In genomic region chr1:18376661-18377060, GRCh38 we compare ENCODE assay signal across 1 cellular context.
A peak's percentile ranks its signal among the peaks of the same experiment; 100 is the strongest.
TF ChIP-seq lines count a peak whose summit lies in the region.

No MANE protein-coding gene starts in this region.

TF ChIP-seq in K562, 482 proteins besides CTCF, POLR2A, EP300 and RAD21:
- TF ChIP-seq ZNF589 (CRISPR knock-in tag; IDR thresholded peaks at IDR 0.05; ENCODE audit: low read depth) = no peak
- TF ChIP-seq, protein P1, sequence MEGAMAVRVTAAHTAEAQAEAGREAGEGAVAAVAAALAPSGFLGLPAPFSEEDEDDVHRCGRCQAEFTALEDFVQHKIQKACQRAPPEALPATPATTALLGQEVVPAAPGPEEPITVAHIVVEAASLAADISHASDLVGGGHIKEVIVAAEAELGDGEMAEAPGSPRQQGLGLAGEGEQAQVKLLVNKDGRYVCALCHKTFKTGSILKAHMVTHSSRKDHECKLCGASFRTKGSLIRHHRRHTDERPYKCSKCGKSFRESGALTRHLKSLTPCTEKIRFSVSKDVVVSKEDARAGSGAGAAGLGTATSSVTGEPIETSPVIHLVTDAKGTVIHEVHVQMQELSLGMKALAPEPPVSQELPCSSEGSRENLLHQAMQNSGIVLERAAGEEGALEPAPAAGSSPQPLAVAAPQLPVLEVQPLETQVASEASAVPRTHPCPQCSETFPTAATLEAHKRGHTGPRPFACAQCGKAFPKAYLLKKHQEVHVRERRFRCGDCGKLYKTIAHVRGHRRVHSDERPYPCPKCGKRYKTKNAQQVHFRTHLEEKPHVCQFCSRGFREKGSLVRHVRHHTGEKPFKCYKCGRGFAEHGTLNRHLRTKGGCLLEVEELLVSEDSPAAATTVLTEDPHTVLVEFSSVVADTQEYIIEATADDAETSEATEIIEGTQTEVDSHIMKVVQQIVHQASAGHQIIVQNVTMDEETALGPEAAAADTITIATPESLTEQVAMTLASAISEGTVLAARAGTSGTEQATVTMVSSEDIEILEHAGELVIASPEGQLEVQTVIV (CRISPR knock-in tag; IDR thresholded peaks at IDR 0.05; ENCODE audit: borderline replicate concordance) = no peak
- TF ChIP-seq, protein P2, sequence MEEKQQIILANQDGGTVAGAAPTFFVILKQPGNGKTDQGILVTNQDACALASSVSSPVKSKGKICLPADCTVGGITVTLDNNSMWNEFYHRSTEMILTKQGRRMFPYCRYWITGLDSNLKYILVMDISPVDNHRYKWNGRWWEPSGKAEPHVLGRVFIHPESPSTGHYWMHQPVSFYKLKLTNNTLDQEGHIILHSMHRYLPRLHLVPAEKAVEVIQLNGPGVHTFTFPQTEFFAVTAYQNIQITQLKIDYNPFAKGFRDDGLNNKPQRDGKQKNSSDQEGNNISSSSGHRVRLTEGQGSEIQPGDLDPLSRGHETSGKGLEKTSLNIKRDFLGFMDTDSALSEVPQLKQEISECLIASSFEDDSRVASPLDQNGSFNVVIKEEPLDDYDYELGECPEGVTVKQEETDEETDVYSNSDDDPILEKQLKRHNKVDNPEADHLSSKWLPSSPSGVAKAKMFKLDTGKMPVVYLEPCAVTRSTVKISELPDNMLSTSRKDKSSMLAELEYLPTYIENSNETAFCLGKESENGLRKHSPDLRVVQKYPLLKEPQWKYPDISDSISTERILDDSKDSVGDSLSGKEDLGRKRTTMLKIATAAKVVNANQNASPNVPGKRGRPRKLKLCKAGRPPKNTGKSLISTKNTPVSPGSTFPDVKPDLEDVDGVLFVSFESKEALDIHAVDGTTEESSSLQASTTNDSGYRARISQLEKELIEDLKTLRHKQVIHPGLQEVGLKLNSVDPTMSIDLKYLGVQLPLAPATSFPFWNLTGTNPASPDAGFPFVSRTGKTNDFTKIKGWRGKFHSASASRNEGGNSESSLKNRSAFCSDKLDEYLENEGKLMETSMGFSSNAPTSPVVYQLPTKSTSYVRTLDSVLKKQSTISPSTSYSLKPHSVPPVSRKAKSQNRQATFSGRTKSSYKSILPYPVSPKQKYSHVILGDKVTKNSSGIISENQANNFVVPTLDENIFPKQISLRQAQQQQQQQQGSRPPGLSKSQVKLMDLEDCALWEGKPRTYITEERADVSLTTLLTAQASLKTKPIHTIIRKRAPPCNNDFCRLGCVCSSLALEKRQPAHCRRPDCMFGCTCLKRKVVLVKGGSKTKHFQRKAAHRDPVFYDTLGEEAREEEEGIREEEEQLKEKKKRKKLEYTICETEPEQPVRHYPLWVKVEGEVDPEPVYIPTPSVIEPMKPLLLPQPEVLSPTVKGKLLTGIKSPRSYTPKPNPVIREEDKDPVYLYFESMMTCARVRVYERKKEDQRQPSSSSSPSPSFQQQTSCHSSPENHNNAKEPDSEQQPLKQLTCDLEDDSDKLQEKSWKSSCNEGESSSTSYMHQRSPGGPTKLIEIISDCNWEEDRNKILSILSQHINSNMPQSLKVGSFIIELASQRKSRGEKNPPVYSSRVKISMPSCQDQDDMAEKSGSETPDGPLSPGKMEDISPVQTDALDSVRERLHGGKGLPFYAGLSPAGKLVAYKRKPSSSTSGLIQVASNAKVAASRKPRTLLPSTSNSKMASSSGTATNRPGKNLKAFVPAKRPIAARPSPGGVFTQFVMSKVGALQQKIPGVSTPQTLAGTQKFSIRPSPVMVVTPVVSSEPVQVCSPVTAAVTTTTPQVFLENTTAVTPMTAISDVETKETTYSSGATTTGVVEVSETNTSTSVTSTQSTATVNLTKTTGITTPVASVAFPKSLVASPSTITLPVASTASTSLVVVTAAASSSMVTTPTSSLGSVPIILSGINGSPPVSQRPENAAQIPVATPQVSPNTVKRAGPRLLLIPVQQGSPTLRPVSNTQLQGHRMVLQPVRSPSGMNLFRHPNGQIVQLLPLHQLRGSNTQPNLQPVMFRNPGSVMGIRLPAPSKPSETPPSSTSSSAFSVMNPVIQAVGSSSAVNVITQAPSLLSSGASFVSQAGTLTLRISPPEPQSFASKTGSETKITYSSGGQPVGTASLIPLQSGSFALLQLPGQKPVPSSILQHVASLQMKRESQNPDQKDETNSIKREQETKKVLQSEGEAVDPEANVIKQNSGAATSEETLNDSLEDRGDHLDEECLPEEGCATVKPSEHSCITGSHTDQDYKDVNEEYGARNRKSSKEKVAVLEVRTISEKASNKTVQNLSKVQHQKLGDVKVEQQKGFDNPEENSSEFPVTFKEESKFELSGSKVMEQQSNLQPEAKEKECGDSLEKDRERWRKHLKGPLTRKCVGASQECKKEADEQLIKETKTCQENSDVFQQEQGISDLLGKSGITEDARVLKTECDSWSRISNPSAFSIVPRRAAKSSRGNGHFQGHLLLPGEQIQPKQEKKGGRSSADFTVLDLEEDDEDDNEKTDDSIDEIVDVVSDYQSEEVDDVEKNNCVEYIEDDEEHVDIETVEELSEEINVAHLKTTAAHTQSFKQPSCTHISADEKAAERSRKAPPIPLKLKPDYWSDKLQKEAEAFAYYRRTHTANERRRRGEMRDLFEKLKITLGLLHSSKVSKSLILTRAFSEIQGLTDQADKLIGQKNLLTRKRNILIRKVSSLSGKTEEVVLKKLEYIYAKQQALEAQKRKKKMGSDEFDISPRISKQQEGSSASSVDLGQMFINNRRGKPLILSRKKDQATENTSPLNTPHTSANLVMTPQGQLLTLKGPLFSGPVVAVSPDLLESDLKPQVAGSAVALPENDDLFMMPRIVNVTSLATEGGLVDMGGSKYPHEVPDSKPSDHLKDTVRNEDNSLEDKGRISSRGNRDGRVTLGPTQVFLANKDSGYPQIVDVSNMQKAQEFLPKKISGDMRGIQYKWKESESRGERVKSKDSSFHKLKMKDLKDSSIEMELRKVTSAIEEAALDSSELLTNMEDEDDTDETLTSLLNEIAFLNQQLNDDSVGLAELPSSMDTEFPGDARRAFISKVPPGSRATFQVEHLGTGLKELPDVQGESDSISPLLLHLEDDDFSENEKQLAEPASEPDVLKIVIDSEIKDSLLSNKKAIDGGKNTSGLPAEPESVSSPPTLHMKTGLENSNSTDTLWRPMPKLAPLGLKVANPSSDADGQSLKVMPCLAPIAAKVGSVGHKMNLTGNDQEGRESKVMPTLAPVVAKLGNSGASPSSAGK (IDR thresholded peaks at IDR 0.05) = 0 out of 2 replicates have a peak, but pooled peaks have one; percentile 10
- no peak for TF ChIP-seq LARP7 (IDR thresholded peaks at IDR 0.05)
TF ChIP-seq in K562: peak in this region for 1.
